ENCODE assay signal across 10 cellular contexts in genomic region chr1:236774926-236775325, GRCh38. TPM values are rescaled to one million over a fixed set of nuclear protein-coding genes. Genes with fewer than 3 reads are reported as not detected.
A peak's percentile ranks its signal among the peaks of the same experiment; 100 is the strongest.
DNase-seq lines count a peak whose midpoint lies in the region; ATAC-seq and TF ChIP-seq lines count a peak whose summit lies in the region.
"Had no signal": no experiment of that assay in that cellular context is flagged by ENCODE, and none has a peak within 500 bp of the region (broad histone marks: within the 10 kb centered on the region; RNA-seq: fewer than 3 reads in every experiment).

No MANE protein-coding gene starts in this region.

- DNase-seq in DND-41 = no peak
- peak; percentile 22 for DNase-seq in LoVo (ENCODE audit: low spot score)
- DNase-seq in cerebellar cortex (ENCODE audit: low spot score) = peak; percentile 25
- peak; percentile 36 to 73 for DNase-seq in lung microvascular endothelial cell (ENCODE audit: low read depth in 2 of 2)
- DNase-seq in CD14-positive monocyte (ENCODE audit: low spot score) = no peak
- DNase-seq in spleen = no peak
- no peak for DNase-seq in OCI-M2 (lab: John Stamatoyannopoulos, UW; ENCODE audit: unreplicated experiment)
- no peak for DNase-seq in GM19240 (ENCODE audit: insufficient read length, low spot score)
- DNase-seq: amygdala had no signal

- H3K27me3 Mint-ChIP-seq in CD14-positive monocyte (ENCODE audit: low read depth in 3 of 3) = peaks cover 2 to 8% (median 3%) of the 10 kb centered on the region in 3 donors

- no peaks in the 10 kb centered on the region for H3K79me2 ChIP-seq in DND-41 (ENCODE audit: insufficient read depth, low read length)

- H3K9me3 ChIP-seq in DND-41 (ENCODE audit: insufficient read depth, low read length, severe bottlenecking) (peaks cover 7% of the 10 kb centered on the region), spleen (peaks cover 0 to 18% (median 13%) of the 10 kb centered on the region in 8 donors)

- no peak for ATAC-seq in DND-41 (ENCODE audit: insufficient read depth, low read depth)

- 57 to 71% (median 68%) methylated on average over 3 of the region's 3 CpGs for WGBS in spleen, 5 donors

- no peaks in the 10 kb centered on the region for H3K36me3 Mint-ChIP-seq in CD14-positive monocyte

- H3K27me3 ChIP-seq in DND-41 (ENCODE audit: insufficient read depth, low read length, poor library complexity) (peaks cover 3% of the 10 kb centered on the region), spleen (replicated peaks in 1 of 7) (peaks cover 0 to 14% (median 0%) of the 10 kb centered on the region in 7 donors)

- H3K4me1 Mint-ChIP-seq in CD14-positive monocyte = peaks cover 2% of the 10 kb centered on the region

- no peak overlapping the region for H3K9ac ChIP-seq in DND-41 (ENCODE audit: low read depth, low read length)

- peaks cover 9 to 23% (median 17%) of the 10 kb centered on the region in 7 donors for H3K9me3 Mint-ChIP-seq in CD14-positive monocyte

- H4K20me1 ChIP-seq in DND-41 (ENCODE audit: insufficient read depth, low read length) = no peaks in the 10 kb centered on the region

- H3K4me2 ChIP-seq in DND-41 (ENCODE audit: insufficient read depth, low read length) = no peak overlapping the region

- intact Hi-C loops in CD14-positive monocyte (cut with micrococcal nuclease) (no loop called here), spleen (cut with DNase I; ENCODE audit: low total_unique reads) (no loop called here)

- H3K4me3 ChIP-seq in DND-41 (ENCODE audit: low read depth in 1 of 2, low read length in 2 of 2) (no peak overlapping the region), spleen (no peak overlapping the region)

- no peak overlapping the region for H2AFZ ChIP-seq in DND-41 (ENCODE audit: low read depth, low read length)

- peak; percentile 16 for TF ChIP-seq CTCF in DND-41 (IDR thresholded peaks at IDR 0.05; ENCODE audit: borderline replicate concordance, extremely low read depth, low read length, poor library complexity, severe bottlenecking)
- no peak for TF ChIP-seq CTCF in CD14-positive monocyte (IDR thresholded peaks at IDR 0.05)
- TF ChIP-seq CTCF in spleen (IDR thresholded peaks at IDR 0.05 in 8 of 11, conservative IDR thresholded peaks at IDR 0.05 in 3 of 11) = peak in 1 of 11 experiments; percentile 15

- H3K4me1 ChIP-seq in DND-41 (ENCODE audit: insufficient read depth, low read length) (no peaks in the 10 kb centered on the region), spleen (no peaks in the 10 kb centered on the region)

- H3K27ac Mint-ChIP-seq in CD14-positive monocyte = no peak overlapping the region
- H3K27ac Mint-ChIP-seq: stimulated activated naive CD8-positive, alpha-beta T cell treated with anti-CD3 and anti-CD28 coated beads, Interleukin-15, Interleukin-2, amounts not matched to agents 100 ng/mL and 50 ng/mL, for 24 hours had no signal

- H3K36me3 ChIP-seq in DND-41 (ENCODE audit: insufficient read depth, low read length) (no peaks in the 10 kb centered on the region), spleen (no peaks in the 10 kb centered on the region)

- no peak overlapping the region for H3K4me3 Mint-ChIP-seq in CD14-positive monocyte
- H3K4me3 Mint-ChIP-seq: stimulated activated naive CD8-positive, alpha-beta T cell treated with anti-CD3 and anti-CD28 coated beads, Interleukin-15, Interleukin-2, amounts not matched to agents 100 ng/mL and 50 ng/mL, for 24 hours had no signal

- no peak for TF ChIP-seq POLR2A in spleen (IDR thresholded peaks at IDR 0.05)

- H3K27ac ChIP-seq in DND-41 (ENCODE audit: low read length) = no peak overlapping the region
- no peak overlapping the region for H3K27ac ChIP-seq in spleen

RNA-seq across cellular contexts. Expression of gene MTR, which starts 20.2 kb away (rescaled TPM):
- total RNA-seq in lung microvascular endothelial cell = 23.3 and 32.3 TPM in 2 replicates
- polyA plus RNA-seq in CD14-positive monocyte = 1 to 10 TPM; 3.4 to 5.4 TPM
- 10 to 100 TPM; 39.1 to 65.4 (median 46.5) TPM for total RNA-seq in spleen
- polyA plus RNA-seq in spleen = 1 to 10 TPM; 4.4 to 7.0 (median 4.6) TPM

Comparison
In these comparisons a context has a peak if more than half of its experiments do, and no peak if none do; other contexts are left out.
1. DNase-seq: peak in LoVo (single experiment), cerebellar cortex (single experiment) and lung microvascular endothelial cell (2 of 2); none in DND-41 (single experiment), CD14-positive monocyte (single experiment), spleen (single experiment), OCI-M2 (single experiment) and GM19240 (single experiment).